ENCODE assay signal across 8 cellular contexts in the genomic region with DNA sequence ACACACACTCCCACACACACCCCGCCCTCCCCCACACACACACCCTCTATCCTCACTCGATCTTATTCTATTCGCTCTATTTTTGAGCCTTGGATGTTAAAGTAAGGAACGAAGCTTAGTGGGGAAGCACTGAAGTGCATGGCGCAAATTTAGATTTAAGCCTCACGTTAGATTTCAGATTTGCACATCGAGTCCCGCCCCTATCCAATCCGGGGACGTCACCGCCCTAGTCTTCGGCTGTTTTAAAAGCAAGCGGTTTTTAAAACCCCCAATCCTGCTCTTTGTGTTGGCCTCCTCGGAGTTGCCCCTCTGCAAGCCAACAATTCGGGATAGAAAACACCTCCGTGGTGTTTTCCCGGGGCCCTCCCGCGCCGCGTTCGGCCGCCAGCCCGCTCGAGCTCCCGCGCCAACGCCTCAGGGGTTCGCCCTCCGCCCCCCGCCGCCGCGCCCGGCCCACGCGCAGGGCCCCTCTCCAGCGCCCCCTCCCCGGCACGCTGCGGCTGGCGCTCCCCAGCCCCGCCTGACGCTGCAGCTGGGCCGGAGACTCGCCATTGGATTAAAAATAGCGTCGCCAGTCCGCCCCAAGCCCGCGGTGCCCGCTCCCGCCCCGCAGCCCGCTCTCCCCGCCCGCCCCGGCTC. TPM values are rescaled to one million over a fixed set of nuclear protein-coding genes. Genes with fewer than 3 reads are reported as not detected.
A peak's percentile ranks its signal among the peaks of the same experiment; 100 is the strongest.
DNase-seq lines count a peak whose midpoint lies in the region; ATAC-seq, FAIRE-seq and TF ChIP-seq lines count a peak whose summit lies in the region.

USP13 (plus strand) TSS at position 574 of the 639 bp plus-strand sequence. CDS start 186 bp downstream, outside the sequence.

- POLR2A ChIA-PET in WTC11 (lab: Charles Lee): interaction anchor here (1.4 kb wide), 1 partner anchor 48 kb away, joined by 5 read pairs; the partner anchor contains the start of genes MRPL47 and NDUFB5

- CTCF ChIA-PET in WTC11 (lab: Charles Lee): interaction anchor here (0.6 to 2.4 kb wide), 2 partner anchors 9 to 10 kb away, joined by 3 to 9 read pairs; no protein-coding TSS in a partner anchor

- no peaks in the 10 kb centered on the region for H3K9me3 ChIP-seq in kidney (ENCODE audit: control insufficient read depth in 1 of 2, low read length in 2 of 2)

- in situ Hi-C loops in ACHN (cut with HindIII; ENCODE audit: low pct_ligation_motif_present, low pct_unique_long_range_greater_than_20kb, low sequenced_read_pairs): no loop called here

- peak within 1 kb of the TSS; percentile 95 for H3K4me3 Mint-ChIP-seq in WTC11

- peak within 1 kb of the TSS; percentile 91 for H3K27ac Mint-ChIP-seq in WTC11

- H3K4me3 ChIP-seq in kidney (ENCODE audit: low read length in 2 of 2): peak within 1 kb of the TSS; percentile 82 to 84

- no peaks in the 10 kb centered on the region for H3K27me3 Mint-ChIP-seq in WTC11 (ENCODE audit: low read depth)

- H3K4me1 ChIP-seq in kidney (ENCODE audit: control insufficient read depth in 1 of 2, insufficient read depth in 1 of 2, low read depth in 1 of 2, low read length in 2 of 2): peaks cover 0 to 2% of the 10 kb centered on the region in 2 donors

- peak within 1 kb of the TSS; percentile 69 to 82 for H3K9ac ChIP-seq in kidney (ENCODE audit: low read length in 2 of 2)

- no peaks in the 10 kb centered on the region for H3K36me3 ChIP-seq in kidney (ENCODE audit: control insufficient read depth in 1 of 2, insufficient read depth in 2 of 2, low read length in 2 of 2)

- no peaks in the 10 kb centered on the region for H3K9me3 Mint-ChIP-seq in WTC11

- peaks cover 22% of the 10 kb centered on the region for H3K4me1 Mint-ChIP-seq in WTC11

- no peak for TF ChIP-seq CTCF in WTC11 (IDR thresholded peaks at IDR 0.05)
- TF ChIP-seq CTCF in kidney (IDR thresholded peaks at IDR 0.05; ENCODE audit: borderline replicate concordance, extremely low read depth, insufficient read depth): no peak

- peak within 1 kb of the TSS; percentile 80 to 91 for H3K27ac ChIP-seq in kidney (ENCODE audit: low read depth in 2 of 2, low read length in 2 of 2)

- ATAC-seq in GM18519 (IDR thresholded peaks at IDR 0.05; ENCODE audit: low FRiP score, unreplicated experiment) (peak; percentile 58), HG03045 (IDR thresholded peaks at IDR 0.05; ENCODE audit: unreplicated experiment) (peak; percentile 57), WTC11 (peak; percentile 81)

- FAIRE-seq in kidney (lab: Jason Lieb, UNC): no peak

- peak; percentile 77 for DNase-seq in ACHN
- DNase-seq in NCI-H2171 treated with DMSO at 0.1 percent for 48 hours (lab: John Stamatoyannopoulos, UW): peak; percentile 77
- DNase-seq in WTC11 (ENCODE audit: low spot score): peak; percentile 72
- DNase-seq in cerebellar cortex (ENCODE audit: low spot score): peak; percentile 72
- DNase-seq in kidney: peak; percentile 83
- peak; percentile 26 to 35 for DNase-seq in stimulated activated CD4-positive, alpha-beta T cell treated with anti-CD3 and anti-CD28 coated beads, Interleukin-15, amount 100 ng/mL, for 1 hour (ENCODE audit: low read depth in 1 of 2, low spot score in 1 of 2)

- intact Hi-C loops in kidney (cut with DNase I): no loop called here

- peaks cover 11% of the 10 kb centered on the region for H3K36me3 Mint-ChIP-seq in WTC11

TF ChIP-seq in WTC11, 78 proteins besides CTCF, POLR2A, EP300 and RAD21:
- 0 out of 2 replicates have a peak, but pooled peaks have one; percentile 49 for TF ChIP-seq E2F5 (CRISPR knock-in tag; IDR thresholded peaks at IDR 0.05)
- TF ChIP-seq SMAD4 (CRISPR knock-in tag; IDR thresholded peaks at IDR 0.05): no peak
- TF ChIP-seq MYBL2 (CRISPR knock-in tag; IDR thresholded peaks at IDR 0.05): 0 out of 2 replicates have a peak, but pooled peaks have one; percentile 5
- 0 out of 2 replicates have a peak, but pooled peaks have one; percentile 38 for TF ChIP-seq CBFB (CRISPR knock-in tag; IDR thresholded peaks at IDR 0.05; ENCODE audit: low read depth)
- TF ChIP-seq, protein P1, sequence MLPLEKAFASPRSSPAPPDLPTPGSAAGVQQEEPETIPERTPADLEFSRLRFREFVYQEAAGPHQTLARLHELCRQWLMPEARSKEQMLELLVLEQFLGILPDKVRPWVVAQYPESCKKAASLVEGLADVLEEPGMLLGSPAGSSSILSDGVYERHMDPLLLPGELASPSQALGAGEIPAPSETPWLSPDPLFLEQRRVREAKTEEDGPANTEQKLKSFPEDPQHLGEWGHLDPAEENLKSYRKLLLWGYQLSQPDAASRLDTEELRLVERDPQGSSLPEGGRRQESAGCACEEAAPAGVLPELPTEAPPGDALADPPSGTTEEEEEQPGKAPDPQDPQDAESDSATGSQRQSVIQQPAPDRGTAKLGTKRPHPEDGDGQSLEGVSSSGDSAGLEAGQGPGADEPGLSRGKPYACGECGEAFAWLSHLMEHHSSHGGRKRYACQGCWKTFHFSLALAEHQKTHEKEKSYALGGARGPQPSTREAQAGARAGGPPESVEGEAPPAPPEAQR (CRISPR knock-in tag; IDR thresholded peaks at IDR 0.05): no peak
- TF ChIP-seq FOXP1 (CRISPR knock-in tag; IDR thresholded peaks at IDR 0.05; ENCODE audit: borderline replicate concordance): peak; percentile 25; the same call in 1 of the 2 replicates
- TF ChIP-seq CREM (CRISPR knock-in tag; IDR thresholded peaks at IDR 0.05): peak; percentile 46; the same call in 1 of the 2 replicates
- peak; percentile 41; the same call in 1 of the 2 replicates for TF ChIP-seq SP1 (CRISPR knock-in tag; conservative IDR thresholded peaks at IDR 0.05)

RNA-seq across cellular contexts. Expression of gene USP13, which starts in this region (rescaled TPM):
- total RNA-seq in WTC11 (2021) (24.8 to 27.2 TPM (median 26.8 TPM) in 3 replicates), kidney (9.0 TPM)
- polyA plus RNA-seq in kidney (ENCODE audit: insufficient read depth, low read depth, low replicate concordance): 3.0 TPM

Comparison
In these comparisons a context has a peak if more than half of its experiments do, and no peak if none do; other contexts are left out.
1. Peak in every context shown above with its lines: DNase-seq, ATAC-seq, H3K4me3 ChIP-seq and H3K27ac ChIP-seq.
2. DNase-seq: peak in every context shown above with its lines; median percentile 83 in kidney; 77 in ACHN; 77 in NCI-H2171 treated with DMSO at 0.1 percent for 48 hours; 72 in WTC11; 72 in cerebellar cortex; 30 in stimulated activated CD4-positive, alpha-beta T cell treated with anti-CD3 and anti-CD28 coated beads, Interleukin-15, amount 100 ng/mL, for 1 hour.